ENCODE assay signal across 1 cellular context in the genomic region with DNA sequence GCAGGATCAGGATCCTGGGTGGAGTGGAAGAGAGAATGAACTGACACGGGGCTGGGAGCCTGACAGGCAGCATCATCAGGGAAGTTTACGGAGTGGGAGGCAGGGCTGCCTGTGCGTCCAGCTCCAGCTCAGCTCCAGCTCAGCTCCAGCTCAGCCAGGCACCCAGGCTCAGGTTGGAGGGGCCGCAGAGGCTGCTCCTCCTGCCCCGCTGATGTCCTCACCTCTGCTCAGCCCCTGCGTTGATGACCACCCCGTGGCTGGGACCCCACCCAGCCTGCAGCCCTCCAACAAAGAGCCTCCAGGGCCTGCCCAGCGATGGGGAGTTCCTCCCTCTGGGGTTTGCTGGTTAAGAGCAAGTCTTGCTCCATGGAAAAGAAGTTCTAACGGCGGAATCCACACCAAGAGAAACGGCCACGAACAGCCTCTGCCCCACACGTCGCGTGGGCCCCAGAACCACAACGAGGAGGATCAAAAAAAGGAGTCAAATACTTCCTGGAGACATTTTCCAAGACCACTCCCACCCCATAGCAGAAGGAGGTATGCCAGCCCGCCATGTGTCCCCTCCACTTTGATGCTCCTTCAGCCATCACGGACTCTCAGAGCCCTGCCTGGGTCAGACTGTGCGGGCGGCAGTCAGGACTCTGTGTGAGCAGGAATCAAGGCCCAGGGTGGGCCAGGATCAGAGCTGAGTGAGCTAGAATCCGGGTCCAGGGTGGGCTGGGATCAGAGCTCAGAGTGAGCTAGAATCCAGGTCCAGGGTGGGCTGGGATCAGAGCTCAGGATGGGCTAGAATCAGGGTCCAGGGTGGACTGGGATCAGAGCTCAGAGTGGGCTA.
TF ChIP-seq lines count a peak whose summit lies in the region.

No MANE protein-coding gene starts in this region.

TF ChIP-seq in WTC11, 78 proteins besides CTCF, POLR2A, EP300 and RAD21 (continued from another document):
- TF ChIP-seq, protein P1, sequence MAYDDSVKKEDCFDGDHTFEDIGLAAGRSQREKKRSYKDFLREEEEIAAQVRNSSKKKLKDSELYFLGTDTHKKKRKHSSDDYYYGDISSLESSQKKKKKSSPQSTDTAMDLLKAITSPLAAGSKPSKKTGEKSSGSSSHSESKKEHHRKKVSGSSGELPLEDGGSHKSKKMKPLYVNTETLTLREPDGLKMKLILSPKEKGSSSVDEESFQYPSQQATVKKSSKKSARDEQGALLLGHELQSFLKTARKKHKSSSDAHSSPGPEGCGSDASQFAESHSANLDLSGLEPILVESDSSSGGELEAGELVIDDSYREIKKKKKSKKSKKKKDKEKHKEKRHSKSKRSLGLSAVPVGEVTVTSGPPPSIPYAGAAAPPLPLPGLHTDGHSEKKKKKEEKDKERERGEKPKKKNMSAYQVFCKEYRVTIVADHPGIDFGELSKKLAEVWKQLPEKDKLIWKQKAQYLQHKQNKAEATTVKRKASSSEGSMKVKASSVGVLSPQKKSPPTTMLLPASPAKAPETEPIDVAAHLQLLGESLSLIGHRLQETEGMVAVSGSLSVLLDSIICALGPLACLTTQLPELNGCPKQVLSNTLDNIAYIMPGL (CRISPR knock-in tag; IDR thresholded peaks at IDR 0.05) = no peak
- no peak for TF ChIP-seq ZNF423 (CRISPR knock-in tag; IDR thresholded peaks at IDR 0.05)
- no peak for TF ChIP-seq SP1 (CRISPR knock-in tag; conservative IDR thresholded peaks at IDR 0.05)
- no peak for TF ChIP-seq STAT6 (CRISPR knock-in tag; conservative IDR thresholded peaks at IDR 0.05; ENCODE audit: low read depth)
- no peak for TF ChIP-seq E2F1 (CRISPR knock-in tag; IDR thresholded peaks at IDR 0.05)
- TF ChIP-seq ESRRA (CRISPR knock-in tag; IDR thresholded peaks at IDR 0.05; ENCODE audit: borderline replicate concordance) = no peak
- no peak for TF ChIP-seq ATF6 (CRISPR knock-in tag; IDR thresholded peaks at IDR 0.05)
- no peak for TF ChIP-seq CREB1 (CRISPR knock-in tag; IDR thresholded peaks at IDR 0.05)
- TF ChIP-seq FOXK1 (CRISPR knock-in tag; IDR thresholded peaks at IDR 0.05) = no peak
- TF ChIP-seq ZNF263 (CRISPR knock-in tag; IDR thresholded peaks at IDR 0.05; ENCODE audit: low read depth) = no peak
